8 cellular contexts compared by ENCODE assay signal in the genomic region with DNA sequence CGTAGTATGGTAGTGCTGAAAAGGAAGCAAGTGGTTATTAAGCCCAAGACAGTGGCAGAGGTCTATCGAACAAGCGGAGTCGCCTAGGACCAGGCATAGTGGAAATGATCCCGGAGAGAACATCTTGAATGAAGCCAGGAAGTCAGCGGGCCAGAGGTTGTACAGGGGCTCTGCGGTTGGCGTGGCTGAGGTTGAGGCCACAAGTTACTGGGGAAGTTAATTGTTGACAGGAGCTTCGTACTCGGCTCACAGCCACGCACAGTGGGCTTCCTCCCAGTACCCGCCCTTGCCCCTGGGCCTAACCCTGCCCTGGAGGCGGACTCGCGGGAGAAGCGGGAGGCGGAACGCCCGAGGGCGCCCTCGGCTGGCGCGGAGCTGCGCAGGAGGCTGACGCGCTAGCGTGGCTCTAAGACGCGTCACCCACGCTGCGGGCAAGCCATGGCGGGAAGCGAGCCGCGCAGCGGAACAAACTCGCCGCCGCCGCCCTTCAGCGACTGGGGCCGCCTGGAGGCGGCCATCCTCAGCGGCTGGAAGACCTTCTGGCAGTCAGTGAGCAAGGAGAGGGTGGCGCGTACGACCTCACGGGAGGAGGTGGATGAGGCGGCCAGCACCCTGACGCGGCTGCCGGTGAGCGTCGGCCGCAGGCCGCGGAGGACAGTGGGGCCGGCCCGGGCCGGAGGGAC. TPM values are rescaled to one million over a fixed set of nuclear protein-coding genes. Genes with fewer than 3 reads are reported as not detected.
A peak's percentile ranks its signal among the peaks of the same experiment; 100 is the strongest.
DNase-seq lines count a peak whose midpoint lies in the region; ATAC-seq and TF ChIP-seq lines count a peak whose summit lies in the region.

A gene with protein sequence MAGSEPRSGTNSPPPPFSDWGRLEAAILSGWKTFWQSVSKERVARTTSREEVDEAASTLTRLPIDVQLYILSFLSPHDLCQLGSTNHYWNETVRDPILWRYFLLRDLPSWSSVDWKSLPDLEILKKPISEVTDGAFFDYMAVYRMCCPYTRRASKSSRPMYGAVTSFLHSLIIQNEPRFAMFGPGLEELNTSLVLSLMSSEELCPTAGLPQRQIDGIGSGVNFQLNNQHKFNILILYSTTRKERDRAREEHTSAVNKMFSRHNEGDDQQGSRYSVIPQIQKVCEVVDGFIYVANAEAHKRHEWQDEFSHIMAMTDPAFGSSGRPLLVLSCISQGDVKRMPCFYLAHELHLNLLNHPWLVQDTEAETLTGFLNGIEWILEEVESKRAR (plus strand): TSS at position 410 of the 683 bp plus-strand sequence. CDS start 29 bp downstream, at position 439.

- peak within 1 kb of the TSS; percentile 73 for H3K4me3 ChIP-seq in GM12875 (ENCODE audit: low read depth, low read length)
- H3K4me3 ChIP-seq in upper lobe of right lung, result peak within 1 kb of the TSS; percentile 78

- peak; percentile 78 for DNase-seq in NCI-H128 (lab: John Stamatoyannopoulos, UW; ENCODE audit: unreplicated experiment)
- DNase-seq in SW480 (ENCODE audit: low spot score), result peak; percentile 69
- DNase-seq in activated naive CD8-positive, alpha-beta T cell treated with anti-CD3 and anti-CD28 coated beads, Interleukin-2, amount 50 U/mL, for 24 hours, result peak; percentile 89
- peak; percentile 95 for DNase-seq in cardiac septum (ENCODE audit: low spot score)
- peak; percentile 70 for DNase-seq in progenitor cell of endocrine pancreas (ENCODE audit: low spot score, unreplicated experiment)
- peak; percentile 95 for DNase-seq in upper lobe of right lung

- no peaks in the 10 kb centered on the region for H3K9me3 Mint-ChIP-seq in activated naive CD8-positive, alpha-beta T cell treated with anti-CD3 and anti-CD28 coated beads, Interleukin-2, amount 50 U/mL, for 24 hours
- no peaks in the 10 kb centered on the region for H3K9me3 Mint-ChIP-seq in progenitor cell of endocrine pancreas (ENCODE audit: low read depth)

- H3K9me3 ChIP-seq in upper lobe of right lung, result no peaks in the 10 kb centered on the region

- peak within 1 kb of the TSS; percentile 97 for H3K27ac Mint-ChIP-seq in activated naive CD8-positive, alpha-beta T cell treated with anti-CD3 and anti-CD28 coated beads, Interleukin-2, amount 50 U/mL, for 24 hours
- peak within 1 kb of the TSS; percentile 96 for H3K27ac Mint-ChIP-seq in progenitor cell of endocrine pancreas

- no peaks in the 10 kb centered on the region for H3K27me3 Mint-ChIP-seq in activated naive CD8-positive, alpha-beta T cell treated with anti-CD3 and anti-CD28 coated beads, Interleukin-2, amount 50 U/mL, for 24 hours
- H3K27me3 Mint-ChIP-seq in progenitor cell of endocrine pancreas, result no peaks in the 10 kb centered on the region

- H3K36me3 Mint-ChIP-seq in activated naive CD8-positive, alpha-beta T cell treated with anti-CD3 and anti-CD28 coated beads, Interleukin-2, amount 50 U/mL, for 24 hours (ENCODE audit: low read depth), result peaks cover 7% of the 10 kb centered on the region
- H3K36me3 Mint-ChIP-seq in progenitor cell of endocrine pancreas (ENCODE audit: insufficient read depth), result peaks cover 4% of the 10 kb centered on the region

- peak within 1 kb of the TSS; percentile 81 for H3K4me3 Mint-ChIP-seq in activated naive CD8-positive, alpha-beta T cell treated with anti-CD3 and anti-CD28 coated beads, Interleukin-2, amount 50 U/mL, for 24 hours
- peak within 1 kb of the TSS; percentile 85 for H3K4me3 Mint-ChIP-seq in progenitor cell of endocrine pancreas (ENCODE audit: low read depth)

- peak; percentile 94 for ATAC-seq in HG02678 (IDR thresholded peaks at IDR 0.05; ENCODE audit: unreplicated experiment)
- peak; percentile 99 for ATAC-seq in activated naive CD8-positive, alpha-beta T cell treated with anti-CD3 and anti-CD28 coated beads, Interleukin-2, amount 50 U/mL, for 24 hours
- peak; percentile 100 for ATAC-seq in upper lobe of right lung

- peaks cover 34% of the 10 kb centered on the region for H3K4me1 Mint-ChIP-seq in activated naive CD8-positive, alpha-beta T cell treated with anti-CD3 and anti-CD28 coated beads, Interleukin-2, amount 50 U/mL, for 24 hours
- H3K4me1 Mint-ChIP-seq in progenitor cell of endocrine pancreas (ENCODE audit: low read depth), result peaks cover 12% of the 10 kb centered on the region

- peaks cover 23% of the 10 kb centered on the region for H3K36me3 ChIP-seq in upper lobe of right lung

- peak within 1 kb of the TSS; percentile 98 for H3K27ac ChIP-seq in upper lobe of right lung

- TF ChIP-seq CTCF in GM12875 (IDR thresholded peaks at IDR 0.05; ENCODE audit: borderline replicate concordance, insufficient read depth, low read depth, low read length), result peak; percentile 70
- TF ChIP-seq CTCF in progenitor cell of endocrine pancreas (IDR thresholded peaks at IDR 0.05; ENCODE audit: unreplicated experiment), result peak; percentile 67
- peak; percentile 67 for TF ChIP-seq CTCF in upper lobe of right lung (IDR thresholded peaks at IDR 0.05)

- intact Hi-C loops in cardiac septum (cut with DNase I) (loop anchor here (1.0 to 2.0 kb wide), 2 partner anchors 20 to 56 kb away; a partner anchor contains a TSS), upper lobe of right lung (cut with DNase I) (no loop called here)

- H3K27me3 ChIP-seq in upper lobe of right lung, result no peaks in the 10 kb centered on the region

- peaks cover 5% of the 10 kb centered on the region for H3K4me1 ChIP-seq in upper lobe of right lung

RNA-seq across cellular contexts. Expression of the gene that starts here (rescaled TPM):
- total RNA-seq in cardiac septum (5.1 TPM), progenitor cell of endocrine pancreas (5.1 and 6.9 TPM in 2 replicates), upper lobe of right lung (11.1 TPM)

Comparison
In these comparisons a context has a peak if more than half of its experiments do, and no peak if none do; other contexts are left out.
1. Peak in every context shown above with its lines: DNase-seq, ATAC-seq, H3K4me3 ChIP-seq and H3K27ac ChIP-seq.